Comparison of ENCODE assay signal across 8 cellular contexts in genomic region chr22:22787805-22788459, GRCh38.
DNase-seq lines count a peak whose midpoint lies in the region; ATAC-seq lines count a peak whose summit lies in the region.

No MANE protein-coding gene starts in this region.

- peak; percentile 84 for ATAC-seq in effector memory CD8-positive, alpha-beta T cell (replicated peaks)
- peak; percentile 82 for ATAC-seq in naive thymus-derived CD4-positive, alpha-beta T cell
- peak; percentile 83 for ATAC-seq in stimulated activated memory B cell treated with anti-CD40 and anti-IgM and Interleukin-4, amounts not matched to agents 10 μg/mL and 1 μg/mL and 100 μg/mL, for 72 hours
- ATAC-seq in HG03135 (IDR thresholded peaks at IDR 0.05; ENCODE audit: unreplicated experiment) = no peak

- H3K9me3 Mint-ChIP-seq in effector memory CD8-positive, alpha-beta T cell = no peaks in the 10 kb centered on the region
- no peaks in the 10 kb centered on the region for H3K9me3 Mint-ChIP-seq in naive thymus-derived CD4-positive, alpha-beta T cell
- no peaks in the 10 kb centered on the region for H3K9me3 Mint-ChIP-seq in stimulated activated memory B cell treated with anti-CD40 and anti-IgM and Interleukin-4, amounts not matched to agents 10 μg/mL and 1 μg/mL and 100 μg/mL, for 72 hours

- peak; percentile 27 for DNase-seq in NCI-H2171 treated with DMSO at 0.1 percent for 48 hours (lab: John Stamatoyannopoulos, UW)
- DNase-seq in NCI-H2171 (lab: John Stamatoyannopoulos, UW) = no peak
- peak; percentile 37 for DNase-seq in NCI-H2029 (lab: John Stamatoyannopoulos, UW)
- peak; percentile 70 for DNase-seq in activated CD4-positive, alpha-beta T cell treated with anti-CD3 and anti-CD28 coated beads, Interleukin-2, amount 50 U/mL, for 1 hour
- DNase-seq in effector memory CD8-positive, alpha-beta T cell = peak; percentile 51 to 54 (median 51)
- DNase-seq in naive thymus-derived CD4-positive, alpha-beta T cell = peak; percentile 33 to 72 (median 61)

- no peaks in the 10 kb centered on the region for H3K36me3 ChIP-seq in naive thymus-derived CD4-positive, alpha-beta T cell (ENCODE audit: control insufficient read depth in 2 of 3, insufficient read depth in 3 of 3, low read length in 3 of 3)

- CTCF ChIA-PET in naive thymus-derived CD4-positive, alpha-beta T cell (lab: Charles Lee) = interaction anchor here (0.6 to 7.7 kb wide), 17 partner anchors 12 to 168 kb away, joined by 3 to 155 read pairs (median 5); no protein-coding TSS in a partner anchor

- peak overlapping the region; percentile 95 to 96 for H3K27ac Mint-ChIP-seq in effector memory CD8-positive, alpha-beta T cell
- peak overlapping the region in 4 of 9 donors; percentile 8 to 48 (median 26) for H3K27ac Mint-ChIP-seq in naive thymus-derived CD4-positive, alpha-beta T cell
- no peak overlapping the region for H3K27ac Mint-ChIP-seq in stimulated activated memory B cell treated with anti-CD40 and anti-IgM and Interleukin-4, amounts not matched to agents 10 μg/mL and 1 μg/mL and 100 μg/mL, for 72 hours

- no peaks in the 10 kb centered on the region for H3K27me3 Mint-ChIP-seq in effector memory CD8-positive, alpha-beta T cell
- peaks cover 0 to 13% (median 0%) of the 10 kb centered on the region in 5 donors for H3K27me3 Mint-ChIP-seq in naive thymus-derived CD4-positive, alpha-beta T cell
- peaks cover 32% of the 10 kb centered on the region for H3K27me3 Mint-ChIP-seq in stimulated activated memory B cell treated with anti-CD40 and anti-IgM and Interleukin-4, amounts not matched to agents 10 μg/mL and 1 μg/mL and 100 μg/mL, for 72 hours

- H3K27me3 ChIP-seq in naive thymus-derived CD4-positive, alpha-beta T cell (ENCODE audit: control insufficient read depth in 2 of 2, insufficient read depth in 2 of 2, low read length in 2 of 2) = no peaks in the 10 kb centered on the region

- intact Hi-C loops in naive thymus-derived CD4-positive, alpha-beta T cell (cut with micrococcal nuclease) = loop anchor here (1.0 to 5.0 kb wide), 8 partner anchors 22 to 169 kb away; no protein-coding TSS in a partner anchor

- POLR2A ChIA-PET in naive thymus-derived CD4-positive, alpha-beta T cell (lab: Charles Lee) = interaction anchor here (0.9 to 1.0 kb wide), 2 partner anchors 35 to 57 kb away, joined by 3 to 4 read pairs; no protein-coding TSS in a partner anchor

- H3K36me3 Mint-ChIP-seq in effector memory CD8-positive, alpha-beta T cell (ENCODE audit: insufficient read depth) = peaks cover 6% of the 10 kb centered on the region
- no peaks in the 10 kb centered on the region for H3K36me3 Mint-ChIP-seq in naive thymus-derived CD4-positive, alpha-beta T cell
- H3K36me3 Mint-ChIP-seq in stimulated activated memory B cell treated with anti-CD40 and anti-IgM and Interleukin-4, amounts not matched to agents 10 μg/mL and 1 μg/mL and 100 μg/mL, for 72 hours = no peaks in the 10 kb centered on the region

- H3K9me3 ChIP-seq in naive thymus-derived CD4-positive, alpha-beta T cell (ENCODE audit: control insufficient read depth in 2 of 3, low read length in 3 of 3) = no peaks in the 10 kb centered on the region

- peaks cover 64 to 75% of the 10 kb centered on the region in 2 donors for H3K4me1 Mint-ChIP-seq in effector memory CD8-positive, alpha-beta T cell (ENCODE audit: low read depth in 2 of 2)
- peaks cover 12 to 44% (median 26%) of the 10 kb centered on the region in 7 donors for H3K4me1 Mint-ChIP-seq in naive thymus-derived CD4-positive, alpha-beta T cell
- no peaks in the 10 kb centered on the region for H3K4me1 Mint-ChIP-seq in stimulated activated memory B cell treated with anti-CD40 and anti-IgM and Interleukin-4, amounts not matched to agents 10 μg/mL and 1 μg/mL and 100 μg/mL, for 72 hours

- H3K4me3 Mint-ChIP-seq in effector memory CD8-positive, alpha-beta T cell = peak overlapping the region; percentile 69 to 73
- H3K4me3 Mint-ChIP-seq in naive thymus-derived CD4-positive, alpha-beta T cell = peak overlapping the region in 1 of 10 donors; percentile 44
- no peak overlapping the region for H3K4me3 Mint-ChIP-seq in stimulated activated memory B cell treated with anti-CD40 and anti-IgM and Interleukin-4, amounts not matched to agents 10 μg/mL and 1 μg/mL and 100 μg/mL, for 72 hours

- peaks cover 10 to 56% of the 10 kb centered on the region in 2 donors for H3K4me1 ChIP-seq in naive thymus-derived CD4-positive, alpha-beta T cell (ENCODE audit: control insufficient read depth in 2 of 2, insufficient read depth in 2 of 2, low read length in 2 of 2)

- H3K4me3 ChIP-seq in naive thymus-derived CD4-positive, alpha-beta T cell (ENCODE audit: low read length) = no peak overlapping the region

- no peak overlapping the region for H3K27ac ChIP-seq in naive thymus-derived CD4-positive, alpha-beta T cell (ENCODE audit: low read depth, low read length)
